In the genomic region with DNA sequence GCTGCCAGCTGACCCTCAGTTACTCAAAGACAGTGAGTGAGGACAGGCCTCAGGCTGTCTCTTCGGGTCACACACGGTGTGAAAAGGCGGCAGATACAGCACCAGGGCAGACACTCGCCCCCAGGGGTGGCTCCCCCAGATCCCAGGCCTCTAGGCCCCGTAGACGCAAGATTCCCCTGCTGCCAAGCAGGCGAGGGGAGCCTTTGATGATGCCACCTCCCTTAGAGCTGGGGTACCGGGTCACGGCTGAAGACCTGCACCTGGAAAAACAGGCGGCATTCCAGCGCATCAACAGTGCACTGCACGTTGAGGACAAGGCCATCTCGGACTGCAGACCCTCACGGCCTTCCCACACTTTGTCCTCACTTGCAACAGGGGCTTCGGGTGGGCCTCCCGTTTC, we compare ENCODE assay signal across 7 cellular contexts.
A peak's percentile ranks its signal among the peaks of the same experiment; 100 is the strongest.
DNase-seq lines count a peak whose midpoint lies in the region; ATAC-seq, FAIRE-seq and TF ChIP-seq lines count a peak whose summit lies in the region.
"Not testable (repeated sequence)": the region's sequence is repeated elsewhere in the genome, so short reads cannot be mapped to it uniquely, and the experiment has no call there.

No MANE protein-coding gene starts in this region.

- H3K36me3 Mint-ChIP-seq in activated CD8-positive, alpha-beta T cell treated with anti-CD3 and anti-CD28 coated beads for 36 hours (ENCODE audit: low read depth): peaks cover 34% of the 10 kb centered on the region
- H3K36me3 Mint-ChIP-seq in natural killer cell: not testable (repeated sequence)

- intact Hi-C loops in activated CD8-positive, alpha-beta T cell treated with anti-CD3 and anti-CD28 coated beads for 36 hours (cut with micrococcal nuclease); body of pancreas (cut with DNase I); kidney (cut with DNase I); natural killer cell (cut with micrococcal nuclease): not testable (repeated sequence)

- not testable (repeated sequence) for H3K27ac Mint-ChIP-seq in activated CD8-positive, alpha-beta T cell treated with anti-CD3 and anti-CD28 coated beads for 36 hours; natural killer cell

- not testable (repeated sequence) for H3K4me1 Mint-ChIP-seq in activated CD8-positive, alpha-beta T cell treated with anti-CD3 and anti-CD28 coated beads for 36 hours (ENCODE audit: low read depth)
- peaks cover 44 to 48% of the 10 kb centered on the region in 2 donors for H3K4me1 Mint-ChIP-seq in natural killer cell

- CTCF ChIA-PET in activated CD8-positive, alpha-beta T cell treated with anti-CD3 and anti-CD28 coated beads for 36 hours (lab: Charles Lee): not testable (repeated sequence)

- H3K27me3 ChIP-seq in body of pancreas: not testable (repeated sequence)

- H3K9me3 Mint-ChIP-seq in activated CD8-positive, alpha-beta T cell treated with anti-CD3 and anti-CD28 coated beads for 36 hours; natural killer cell: not testable (repeated sequence)

- not testable (repeated sequence) for H3K27me3 Mint-ChIP-seq in activated CD8-positive, alpha-beta T cell treated with anti-CD3 and anti-CD28 coated beads for 36 hours; natural killer cell (ENCODE audit: low read depth in 2 of 2)

- POLR2A ChIA-PET in activated CD8-positive, alpha-beta T cell treated with anti-CD3 and anti-CD28 coated beads for 36 hours (lab: Charles Lee): not testable (repeated sequence)

- DNase-seq in NAMALWA (ENCODE audit: low spot score) (peak; percentile 3), body of pancreas (peak in 3 of 4 donors; percentile 21 to 34 (median 24)), glomerular visceral epithelial cell (ENCODE audit: extremely low spot score) (peak; percentile 12), kidney (peak; percentile 95), natural killer cell (peak; percentile 41)
- DNase-seq in activated CD8-positive, alpha-beta T cell treated with anti-CD3 and anti-CD28 coated beads for 36 hours: peak; percentile 18
- DNase-seq in stimulated activated CD4-positive, alpha-beta T cell treated with anti-CD3 and anti-CD28 coated beads, Interleukin-1b, Interleukin-23, amount 100 ng/mL, for 48 hours: peak; percentile 12

- not testable (repeated sequence) for FAIRE-seq in kidney (lab: Jason Lieb, UNC)

- ATAC-seq in activated CD8-positive, alpha-beta T cell treated with anti-CD3 and anti-CD28 coated beads for 36 hours; body of pancreas; natural killer cell: not testable (repeated sequence)

- TF ChIP-seq CTCF in activated CD8-positive, alpha-beta T cell treated with anti-CD3 and anti-CD28 coated beads for 36 hours (IDR thresholded peaks at IDR 0.05); body of pancreas (IDR thresholded peaks at IDR 0.05); kidney (IDR thresholded peaks at IDR 0.05; ENCODE audit: borderline replicate concordance, extremely low read depth, insufficient read depth); natural killer cell (IDR thresholded peaks at IDR 0.05): not testable (repeated sequence)

- not testable (repeated sequence) for H3K9ac ChIP-seq in kidney (ENCODE audit: low read length in 2 of 2)

- not testable (repeated sequence) for H3K4me1 ChIP-seq in body of pancreas; kidney (ENCODE audit: control insufficient read depth in 1 of 2, insufficient read depth in 1 of 2, low read depth in 1 of 2, low read length in 2 of 2)

- not testable (repeated sequence) for TF ChIP-seq POLR2A in body of pancreas (IDR thresholded peaks at IDR 0.05)

- 94 to 96% methylated on average over 15 to 16 of the region's 16 CpGs for WGBS in body of pancreas, 2 donors

- not testable (repeated sequence) for H3K4me3 Mint-ChIP-seq in activated CD8-positive, alpha-beta T cell treated with anti-CD3 and anti-CD28 coated beads for 36 hours; natural killer cell

- H3K27ac ChIP-seq in body of pancreas; kidney (ENCODE audit: low read depth in 2 of 2, low read length in 2 of 2): not testable (repeated sequence)

- H3K9me3 ChIP-seq in body of pancreas; kidney (ENCODE audit: control insufficient read depth in 1 of 2, low read length in 2 of 2): not testable (repeated sequence)

- not testable (repeated sequence) for H3K4me3 ChIP-seq in body of pancreas; kidney (ENCODE audit: low read length in 2 of 2)

- not testable (repeated sequence) for H3K36me3 ChIP-seq in body of pancreas (replicated peaks in 1 of 2; ENCODE audit: insufficient read depth in 1 of 2, low read depth in 2 of 2); kidney (ENCODE audit: control insufficient read depth in 1 of 2, insufficient read depth in 2 of 2, low read length in 2 of 2)

Comparison
In these comparisons a context has a peak if more than half of its experiments do, and no peak if none do; other contexts are left out.
1. DNase-seq: peak in every context shown above with its lines; median percentile 95 in kidney; 41 in natural killer cell; 24 in body of pancreas; 18 in activated CD8-positive, alpha-beta T cell treated with anti-CD3 and anti-CD28 coated beads for 36 hours; 12 in glomerular visceral epithelial cell; 12 in stimulated activated CD4-positive, alpha-beta T cell treated with anti-CD3 and anti-CD28 coated beads, Interleukin-1b, Interleukin-23, amount 100 ng/mL, for 48 hours; 3 in NAMALWA.